ENCODE assay signal across 20 cellular contexts in the genomic region with DNA sequence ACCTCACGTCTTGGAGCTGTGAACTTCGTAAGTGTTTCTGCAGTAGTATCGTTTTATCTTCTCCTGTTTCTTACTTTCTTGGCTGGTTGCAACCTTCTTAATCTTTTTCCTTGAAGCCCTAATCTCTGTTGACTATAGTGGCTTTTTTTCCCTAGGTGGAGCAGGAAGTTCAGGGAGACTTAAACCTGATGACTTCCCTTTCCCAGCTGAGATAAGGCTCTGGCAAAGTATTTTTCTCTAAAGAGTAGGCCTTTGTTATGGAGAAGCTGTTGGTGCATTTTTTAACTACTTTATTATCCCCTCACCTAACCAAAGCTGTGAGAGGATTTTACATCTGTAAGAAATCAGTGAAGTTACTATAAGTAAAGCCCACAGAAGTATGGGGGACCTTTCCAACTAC.
DNase-seq lines count a peak whose midpoint lies in the region; ATAC-seq, FAIRE-seq and TF ChIP-seq lines count a peak whose summit lies in the region.
"Had no signal": no experiment of that assay in that cellular context is flagged by ENCODE, and none has a peak within 500 bp of the region (broad histone marks: within the 10 kb centered on the region; RNA-seq: fewer than 3 reads in every experiment).

No MANE protein-coding gene starts in this region.

- no peak overlapping the region for H3K9ac ChIP-seq in NT2/D1 (ENCODE audit: insufficient read length, low read depth)

- peak overlapping the region; percentile 10 for H2AFZ ChIP-seq in neuron (ENCODE audit: low read depth, low read length)

- TF ChIP-seq CTCF in left lung (IDR thresholded peaks at IDR 0.05) = no peak
- TF ChIP-seq CTCF in lower leg skin (IDR thresholded peaks at IDR 0.05) = no peak

- no peak for TF ChIP-seq POLR2A in lower leg skin (IDR thresholded peaks at IDR 0.05)

- H3K36me3 ChIP-seq in NT2/D1 (ENCODE audit: insufficient read depth, insufficient read length, low read length) (no peaks in the 10 kb centered on the region), iPS DF 6.9 (ENCODE audit: control insufficient read depth, insufficient read depth, low read length) (no peaks in the 10 kb centered on the region), neuron (ENCODE audit: insufficient read depth, low read length) (no peaks in the 10 kb centered on the region), left lung (no peaks in the 10 kb centered on the region)
- H3K36me3 ChIP-seq: BE2C had no signal

- DNase-seq in GM19239 (ENCODE audit: insufficient read length, low spot score) = no peak
- peak; percentile 30 for DNase-seq in NT2/D1 (ENCODE audit: low read depth, low spot score)
- DNase-seq in iPS DF 6.9 (ENCODE audit: low read depth, low spot score) = peak; percentile 13
- no peak for DNase-seq in H4 (ENCODE audit: low spot score)
- no peak for DNase-seq in left lung
- no peak for DNase-seq in lower leg skin (ENCODE audit: low spot score in 2 of 2)
- DNase-seq: BE2C, DMS53, GF-D8, Karpas-422, MV-4-11, NCI-H1105 treated with DMSO at 0.1 percent for 48 hours, NCI-H2029 treated with DMSO at 0.1 percent for 48 hours, NCI-H2171, NCI-H345, NCI-H524 treated with DMSO at 0.1 percent for 48 hours, Right ventricle myocardium superior had no signal

- H3K27me3 ChIP-seq in NT2/D1 (ENCODE audit: insufficient read depth, insufficient read length) = no peaks in the 10 kb centered on the region
- H3K27me3 ChIP-seq in iPS DF 6.9 (ENCODE audit: control insufficient read depth, insufficient read depth, low read length) = no peaks in the 10 kb centered on the region
- H3K27me3 ChIP-seq in neuron (ENCODE audit: insufficient read depth, low read length) = no peaks in the 10 kb centered on the region
- H3K27me3 ChIP-seq in left lung = no peaks in the 10 kb centered on the region
- H3K27me3 ChIP-seq: BE2C had no signal

- H3K9me3 ChIP-seq in NT2/D1 (ENCODE audit: insufficient read depth, low read length) (peaks cover 25% of the 10 kb centered on the region), iPS DF 6.9 (ENCODE audit: control insufficient read depth, insufficient read depth, low read length) (no peaks in the 10 kb centered on the region; the same call in 1 of the 2 replicates), neuron (ENCODE audit: low read length) (peaks cover 3% of the 10 kb centered on the region), left lung (peaks cover 0 to 25% of the 10 kb centered on the region in 2 donors)
- H3K9me3 ChIP-seq: BE2C had no signal

- no peak for ATAC-seq in left lung

- H3K4me1 ChIP-seq in NT2/D1 (ENCODE audit: insufficient read depth, insufficient read length) (no peaks in the 10 kb centered on the region), iPS DF 6.9 (ENCODE audit: control insufficient read depth, insufficient read depth, low read length) (no peaks in the 10 kb centered on the region), neuron (ENCODE audit: insufficient read depth, low read length) (no peaks in the 10 kb centered on the region), left lung (no peaks in the 10 kb centered on the region)
- H3K4me1 ChIP-seq: BE2C had no signal

- no peak overlapping the region for H3K27ac ChIP-seq in iPS DF 6.9 (ENCODE audit: low read length)
- H3K27ac ChIP-seq in left lung = no peak overlapping the region

- WGBS in iPS DF 6.9 (ENCODE audit: insufficient coverage, insufficient read length) = no CpG with 5 or more reads among the region's 3 CpGs
- 75 to 79% methylated on average over 3 of the region's 3 CpGs for WGBS in lower leg skin, 2 donors

- peak; percentile 55 for FAIRE-seq in GM19239 (lab: Jason Lieb, UNC)
- FAIRE-seq: A204.1, D721Med had no signal

- intact Hi-C loops in left lung (cut with DNase I) = no loop called here
- intact Hi-C loops in lower leg skin (cut with DNase I; ENCODE audit: low total_unique reads) = no loop called here

- H3K4me3 ChIP-seq in NT2/D1 (ENCODE audit: insufficient read length, low read depth) (no peak overlapping the region), iPS DF 6.9 (ENCODE audit: low read length) (no peak overlapping the region), neuron (ENCODE audit: low read length) (no peak overlapping the region), left lung (no peak overlapping the region), lower leg skin (ENCODE audit: low read depth, poor library complexity, severe bottlenecking) (no peak overlapping the region)

Comparison
In these comparisons a context has a peak if more than half of its experiments do, and no peak if none do; other contexts are left out.
1. DNase-seq: peak in NT2/D1 (single experiment) and iPS DF 6.9 (single experiment); none in GM19239 (single experiment), H4 (single experiment), left lung (0 of 2) and lower leg skin (0 of 2).